In genomic region chr5:72720205-72720604, GRCh38 we compare ENCODE assay signal across 33 cellular contexts.
"Had no signal": no experiment of that assay in that cellular context is flagged by ENCODE, and none has a peak within 500 bp of the region (broad histone marks: within the 10 kb centered on the region; RNA-seq: fewer than 3 reads in every experiment).

No MANE protein-coding gene starts in this region.

- H3K27ac ChIP-seq: brain microvascular endothelial cell, cardiac muscle cell, KMS-11, Peyer's patch, VCaP had no signal

- H3K27me3 ChIP-seq: brain microvascular endothelial cell, cardiac muscle cell, Peyer's patch had no signal

- DNase-seq: activated CD4-positive, alpha-beta memory T cell treated with anti-CD3 and anti-CD28 coated beads, Interleukin-2, amount 10 ng/mL, durations not matched to agents 7 days and 5 days; activated CD4-positive, alpha-beta T cell treated with anti-CD3 and anti-CD28 coated beads for 1 hour; activated CD4-positive, alpha-beta T cell treated with anti-CD3 and anti-CD28 coated beads for 48 hours; activated CD4-positive, CD25-positive, alpha-beta regulatory T cell; activated CD8-positive, alpha-beta memory T cell treated with anti-CD3 and anti-CD28 coated beads for 24 hours; activated CD8-positive, alpha-beta memory T cell treated with anti-CD3 and anti-CD28 coated beads, Interleukin-2, amount 10 ng/mL, durations not matched to agents 7 days and 5 days; activated CD8-positive, alpha-beta memory T cell treated with anti-CD3 and anti-CD28 coated beads, Interleukin-2, amount 50 U/mL, for 48 hours; activated effector memory CD4-positive, alpha-beta T cell treated with anti-CD3 and anti-CD28 coated beads, Interleukin-2, amount 50 U/mL, for 16 hours; activated naive CD4-positive, alpha-beta T cell; activated naive CD8-positive, alpha-beta T cell treated with anti-CD3 and anti-CD28 coated beads, Interleukin-2, amount 10 ng/mL, durations not matched to agents 7 days and 5 days; activated T-cell treated with anti-CD3 and anti-CD28 coated beads, Interleukin-2, amount 50 U/mL, for 72 hours; brain microvascular endothelial cell; NCI-H1092 treated with DMSO at 0.1 percent for 48 hours; NCI-H1417; NCI-H146; NCI-H187; NCI-H2029 treated with DMSO at 0.1 percent for 48 hours; NCI-H2107; NCI-H226; NCI-H446 treated with DMSO at 0.1 percent for 48 hours; NCI-H69; NK-92 treated with Interleukin-12 subunit alpha and Interleukin-12 subunit beta, amount 100 ng/mL, for 24 hours; PC-3; Peyer's patch; RPMI8226; SIG-M5; SW 1271; T-helper 1 cell; T-helper 2 cell; T-helper 9 cell had no signal

- H3K4me3 ChIP-seq: cardiac muscle cell, Peyer's patch had no signal
